ENCODE assay signal across 23 cellular contexts in genomic region chr2:176753205-176753604, GRCh38.
"Had no signal": no experiment of that assay in that cellular context is flagged by ENCODE, and none has a peak within 500 bp of the region (broad histone marks: within the 10 kb centered on the region; RNA-seq: fewer than 3 reads in every experiment).

No MANE protein-coding gene starts in this region.

- H3K4me3 ChIP-seq: esophagus squamous epithelium, heart right ventricle, left lung, neural progenitor cell, prostate gland, right atrium auricular region, smooth muscle cell, thyroid gland had no signal

- H3K9me3 ChIP-seq: esophagus squamous epithelium, heart right ventricle, left lung, prostate gland, right atrium auricular region, thyroid gland had no signal

- H2AFZ ChIP-seq: neural progenitor cell had no signal

- ATAC-seq: effector memory CD8-positive, alpha-beta T cell; left lung; naive thymus-derived CD4-positive, alpha-beta T cell; stimulated activated naive CD8-positive, alpha-beta T cell treated with anti-CD3 and anti-CD28 coated beads, Interleukin-15, amount 100 ng/mL, for 72 hours had no signal

- H3K9ac ChIP-seq: neural progenitor cell had no signal

- DNase-seq: cortex of kidney; effector memory CD8-positive, alpha-beta T cell; erythroblast; esophagus squamous epithelium; glutamatergic neuron; hippocampal formation; left lung; mesendoderm; midbrain; naive thymus-derived CD4-positive, alpha-beta T cell; stimulated activated CD4-positive, alpha-beta T cell treated with anti-CD3 and anti-CD28 coated beads, Interleukin-12 subunit alpha, Interleukin-12 subunit beta, amount 100 ng/mL, for 4 hours; stimulated activated CD4-positive, alpha-beta T cell treated with anti-CD3 and anti-CD28 coated beads, Interleukin-1b, Interleukin-23, amount 100 ng/mL, for 48 hours; stimulated activated CD4-positive, alpha-beta T cell treated with anti-CD3 and anti-CD28 coated beads, Interleukin-4, amount 100 ng/mL, for 1 hour; stimulated activated CD8-positive, alpha-beta memory T cell treated with anti-CD3 and anti-CD28 coated beads, Interleukin-4, amount 100 ng/mL, for 48 hours; stimulated activated naive CD4-positive, alpha-beta T cell; stimulated activated naive CD8-positive, alpha-beta T cell treated with anti-CD3 and anti-CD28 coated beads, Interleukin-15, amount 100 ng/mL, for 72 hours; thyroid gland; trophoblast cell had no signal

- H3K4me2 ChIP-seq: neural progenitor cell, smooth muscle cell had no signal

- H3K27me3 ChIP-seq: esophagus squamous epithelium, heart right ventricle, left lung, neural progenitor cell, right atrium auricular region, thyroid gland had no signal

- H3K27ac ChIP-seq: left lung, neural progenitor cell, prostate gland, right atrium auricular region, thyroid gland had no signal

- H3K36me3 ChIP-seq: esophagus squamous epithelium, heart right ventricle, left lung, neural progenitor cell, prostate gland, right atrium auricular region, thyroid gland had no signal

- H3K4me1 ChIP-seq: esophagus squamous epithelium, left lung, prostate gland had no signal
